In genomic region chr2:112728384-112729175, GRCh38 we compare ENCODE assay signal across 1 cellular context.
TF ChIP-seq lines count a peak whose summit lies in the region.

No MANE protein-coding gene starts in this region.

TF ChIP-seq in IMR-90, 13 proteins besides CTCF, POLR2A, EP300 and RAD21:
- TF ChIP-seq USF2 (IDR thresholded peaks at IDR 0.05; ENCODE audit: low read depth, low read length) (no peak), ELK1 (IDR thresholded peaks at IDR 0.05; ENCODE audit: borderline replicate concordance, low read depth, low read length) (no peak), BHLHE40 (IDR thresholded peaks at IDR 0.05; ENCODE audit: low read depth, low read length) (no peak), CEBPB (IDR thresholded peaks at IDR 0.05; ENCODE audit: low read depth, low read length) (no peak), RCOR1 (IDR thresholded peaks at IDR 0.05; ENCODE audit: insufficient replicate concordance, low read length) (no peak), CHD1 (IDR thresholded peaks at IDR 0.05; ENCODE audit: low read depth, low read length) (no peak), SMC3 (IDR thresholded peaks at IDR 0.05; ENCODE audit: low read depth, low read length) (no peak), FOS (IDR thresholded peaks at IDR 0.05; ENCODE audit: low read depth, low read length) (no peak), MAFK (IDR thresholded peaks at IDR 0.05; ENCODE audit: low read depth, low read length) (no peak), MAZ (IDR thresholded peaks at IDR 0.05; ENCODE audit: borderline replicate concordance, low read depth, low read length) (no peak), RFX5 (IDR thresholded peaks at IDR 0.05; ENCODE audit: low read depth, low read length) (no peak), MXI1 (IDR thresholded peaks at IDR 0.05; ENCODE audit: borderline replicate concordance, low read depth, low read length) (no peak), NFE2L2 (IDR thresholded peaks at IDR 0.05; ENCODE audit: low read depth, low read length) (no peak)
